Comparison of ENCODE assay signal across 8 cellular contexts in genomic region chr6:116667620-116668019, GRCh38. TPM values are rescaled to one million over a fixed set of nuclear protein-coding genes. Genes with fewer than 3 reads are reported as not detected.
A peak's percentile ranks its signal among the peaks of the same experiment; 100 is the strongest.
DNase-seq lines count a peak whose midpoint lies in the region; ATAC-seq, FAIRE-seq and TF ChIP-seq lines count a peak whose summit lies in the region.

No MANE protein-coding gene starts in this region.

- DNase-seq in A549 (ENCODE audit: low read depth in 1 of 2, low spot score in 1 of 2), result no peak
- peak; percentile 72 for DNase-seq in NCI-H1105 treated with DMSO at 0.1 percent for 48 hours (lab: John Stamatoyannopoulos, UW)
- no peak for DNase-seq in cardiac fibroblast (ENCODE audit: low read depth in 2 of 2)
- DNase-seq in nephron progenitor cell, result no peak
- no peak for DNase-seq in LoVo (ENCODE audit: low spot score)
- DNase-seq in stimulated activated CD4-positive, alpha-beta T cell treated with anti-CD3 and anti-CD28 coated beads, Interleukin-4, amount 100 ng/mL, for 24 hours, result no peak
- DNase-seq in urothelium cell line (ENCODE audit: low spot score), result no peak

- peak overlapping the region; percentile 94 for H3K4me2 ChIP-seq in A549

- H3K4me3 Mint-ChIP-seq in nephron progenitor cell, result peak overlapping the region; percentile 98

- no peaks in the 10 kb centered on the region for H3K9me3 ChIP-seq in A549

- H3K4me3 ChIP-seq in A549 (peak overlapping the region; percentile 88), cardiac fibroblast (replicated peaks in 1 of 2; ENCODE audit: low read depth in 2 of 2, low read length in 2 of 2) (peak overlapping the region; percentile 63 to 79)

- H3K27me3 Mint-ChIP-seq in nephron progenitor cell (ENCODE audit: low read depth, poor library complexity), result peaks cover 12% of the 10 kb centered on the region

- no peak for TF ChIP-seq RAD21 in A549 (conservative IDR thresholded peaks at IDR 0.05 in 1 of 2, IDR thresholded peaks at IDR 0.05 in 1 of 2)

- 29% methylated on average over 3 of the region's 3 CpGs for WGBS in A549 (ENCODE audit: missing lambda C conversion rate)

- FAIRE-seq in A549 (lab: Jason Lieb, UNC) (no peak), urothelium cell line (lab: Jason Lieb, UNC) (no peak)

- H3K36me3 Mint-ChIP-seq in nephron progenitor cell (ENCODE audit: low read depth), result peaks cover 4% of the 10 kb centered on the region

- CTCF ChIA-PET in A549 (lab: Yijun Ruan, JAX), result interaction anchor here (1.1 kb wide), 1 partner anchor 389 kb away, joined by 3 read pairs; no protein-coding TSS in a partner anchor

- no peak for TF ChIP-seq EP300 in A549 (IDR thresholded peaks at IDR 0.05)

- no peak for TF ChIP-seq POLR2A in A549 (IDR thresholded peaks at IDR 0.05; ENCODE audit: low read length)

- no peak overlapping the region for H3K27ac Mint-ChIP-seq in nephron progenitor cell

- ATAC-seq in A549 (no peak), GM19351 (IDR thresholded peaks at IDR 0.05; ENCODE audit: unreplicated experiment) (peak; percentile 36)

- peak overlapping the region; percentile 49 to 93; a peak in 3 of 6 replicates for H3K27ac ChIP-seq in A549

- peaks cover 35% of the 10 kb centered on the region for H3K4me1 Mint-ChIP-seq in nephron progenitor cell

- POLR2A ChIA-PET in A549 (lab: Yijun Ruan, JAX), result interaction anchor here (1.1 kb wide), 1 partner anchor 51 kb away, joined by 4 read pairs; the partner anchor contains the start of gene RSPH4A

- TF ChIP-seq CTCF in A549 (IDR thresholded peaks at IDR 0.05), result no peak
- TF ChIP-seq CTCF in cardiac fibroblast (IDR thresholded peaks at IDR 0.05; ENCODE audit: low read depth, low read length), result no peak
- TF ChIP-seq CTCF in nephron progenitor cell (IDR thresholded peaks at IDR 0.05), result no peak

- no peaks in the 10 kb centered on the region for H3K9me3 Mint-ChIP-seq in nephron progenitor cell

- peaks cover 22% of the 10 kb centered on the region for H3K4me1 ChIP-seq in A549

TF ChIP-seq in A549, 52 proteins besides CTCF, POLR2A, EP300 and RAD21:
- TF ChIP-seq NFE2L2 (conservative IDR thresholded peaks at IDR 0.05; ENCODE audit: low read length) (no peak), CHD2 (IDR thresholded peaks at IDR 0.05; ENCODE audit: low read length, partially characterized antibody) (no peak), GATA3 (IDR thresholded peaks at IDR 0.05; ENCODE audit: borderline replicate concordance) (no peak), FOXS1 (CRISPR knock-in tag; IDR thresholded peaks at IDR 0.05) (no peak), MAZ (IDR thresholded peaks at IDR 0.05; ENCODE audit: borderline replicate concordance, low read depth, low read length) (no peak), ATOH8 (CRISPR knock-in tag; IDR thresholded peaks at IDR 0.05; ENCODE audit: low read depth) (no peak), BCL3 (IDR thresholded peaks at IDR 0.05) (no peak), RCOR1 (IDR thresholded peaks at IDR 0.05; ENCODE audit: low read depth, low read length) (no peak), ZSCAN20 (CRISPR knock-in tag; IDR thresholded peaks at IDR 0.05) (no peak), HOXB5 (CRISPR knock-in tag; IDR thresholded peaks at IDR 0.05) (no peak), SREBF2 (IDR thresholded peaks at IDR 0.05) (no peak), MAFK (IDR thresholded peaks at IDR 0.05; ENCODE audit: partially characterized antibody) (no peak)
- TF ChIP-seq, protein P1, sequence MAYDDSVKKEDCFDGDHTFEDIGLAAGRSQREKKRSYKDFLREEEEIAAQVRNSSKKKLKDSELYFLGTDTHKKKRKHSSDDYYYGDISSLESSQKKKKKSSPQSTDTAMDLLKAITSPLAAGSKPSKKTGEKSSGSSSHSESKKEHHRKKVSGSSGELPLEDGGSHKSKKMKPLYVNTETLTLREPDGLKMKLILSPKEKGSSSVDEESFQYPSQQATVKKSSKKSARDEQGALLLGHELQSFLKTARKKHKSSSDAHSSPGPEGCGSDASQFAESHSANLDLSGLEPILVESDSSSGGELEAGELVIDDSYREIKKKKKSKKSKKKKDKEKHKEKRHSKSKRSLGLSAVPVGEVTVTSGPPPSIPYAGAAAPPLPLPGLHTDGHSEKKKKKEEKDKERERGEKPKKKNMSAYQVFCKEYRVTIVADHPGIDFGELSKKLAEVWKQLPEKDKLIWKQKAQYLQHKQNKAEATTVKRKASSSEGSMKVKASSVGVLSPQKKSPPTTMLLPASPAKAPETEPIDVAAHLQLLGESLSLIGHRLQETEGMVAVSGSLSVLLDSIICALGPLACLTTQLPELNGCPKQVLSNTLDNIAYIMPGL (CRISPR knock-in tag; IDR thresholded peaks at IDR 0.05; ENCODE audit: borderline replicate concordance), result no peak
- TF ChIP-seq, protein P2, sequence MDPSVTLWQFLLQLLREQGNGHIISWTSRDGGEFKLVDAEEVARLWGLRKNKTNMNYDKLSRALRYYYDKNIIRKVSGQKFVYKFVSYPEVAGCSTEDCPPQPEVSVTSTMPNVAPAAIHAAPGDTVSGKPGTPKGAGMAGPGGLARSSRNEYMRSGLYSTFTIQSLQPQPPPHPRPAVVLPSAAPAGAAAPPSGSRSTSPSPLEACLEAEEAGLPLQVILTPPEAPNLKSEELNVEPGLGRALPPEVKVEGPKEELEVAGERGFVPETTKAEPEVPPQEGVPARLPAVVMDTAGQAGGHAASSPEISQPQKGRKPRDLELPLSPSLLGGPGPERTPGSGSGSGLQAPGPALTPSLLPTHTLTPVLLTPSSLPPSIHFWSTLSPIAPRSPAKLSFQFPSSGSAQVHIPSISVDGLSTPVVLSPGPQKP (IDR thresholded peaks at IDR 0.05; ENCODE audit: low read depth, low read length), result no peak

RNA-seq across cellular contexts. Expression of gene ZUP1, which starts 0.9 kb away (rescaled TPM):
- polyA plus RNA-seq in A549 (2011; rRNA removed), result 9.8 and 14.4 TPM in 2 replicates
- 2.5 and 2.6 TPM in 2 replicates for polyA plus RNA-seq in A549 (2012; cell fraction: cytosol; rRNA removed)
- 4.4 and 4.8 TPM in 2 replicates for polyA plus RNA-seq in A549 (2012; cell fraction: nucleus; rRNA removed)
- polyA plus RNA-seq in A549 (2017; fragmentation: RNase III; extraction: RNeasy Plus Mini Kit Qiagen cat#74134 plus additional on column Dnase treatment), result 9.7 to 10.7 TPM (median 10.0 TPM) in 3 replicates
- 2.5 and 5.6 TPM in 2 replicates for polyA minus RNA-seq in A549 (2011; rRNA and poly(A)+ RNA removed)

RNA-seq across cellular contexts. Expression of gene KPNA5, which starts 13.4 kb away (rescaled TPM):
- polyA plus RNA-seq in A549 (2011; rRNA removed) (3.0 and 4.5 TPM in 2 replicates), A549 (2017; fragmentation: RNase III; extraction: RNeasy Plus Mini Kit Qiagen cat#74134 plus additional on column Dnase treatment) (2.2 to 2.4 TPM (median 2.3 TPM) in 3 replicates)
- 0.56 and 0.69 TPM in 2 replicates for polyA plus RNA-seq in A549 (2012; cell fraction: cytosol; rRNA removed)
- polyA plus RNA-seq in A549 (2012; cell fraction: nucleus; rRNA removed), result 0.49 and 1.0 TPM in 2 replicates
- polyA minus RNA-seq in A549 (2011; rRNA and poly(A)+ RNA removed), result 1.8 and 2.1 TPM in 2 replicates

RNA-seq across cellular contexts. Expression of gene RSPH4A, which starts 51.3 kb away (rescaled TPM):
- polyA plus RNA-seq in A549 (2011; rRNA removed), result 0.17 and 0.28 TPM in 2 replicates
- polyA plus RNA-seq in A549 (2012; cell fraction: cytosol; rRNA removed), result 0.14 and 0.15 TPM in 2 replicates
- 0.24 and 0.48 TPM in 2 replicates for polyA plus RNA-seq in A549 (2012; cell fraction: nucleus; rRNA removed)
- polyA plus RNA-seq in A549 (2017; fragmentation: RNase III; extraction: RNeasy Plus Mini Kit Qiagen cat#74134 plus additional on column Dnase treatment), result 0.13 to 0.28 TPM (median 0.13 TPM) in 3 replicates
- polyA minus RNA-seq in A549 (2011; rRNA and poly(A)+ RNA removed), result 0.19 TPM in 1 of 2 replicates, not detected in the other
